Comparison of ENCODE assay signal across 27 cellular contexts in the genomic region with DNA sequence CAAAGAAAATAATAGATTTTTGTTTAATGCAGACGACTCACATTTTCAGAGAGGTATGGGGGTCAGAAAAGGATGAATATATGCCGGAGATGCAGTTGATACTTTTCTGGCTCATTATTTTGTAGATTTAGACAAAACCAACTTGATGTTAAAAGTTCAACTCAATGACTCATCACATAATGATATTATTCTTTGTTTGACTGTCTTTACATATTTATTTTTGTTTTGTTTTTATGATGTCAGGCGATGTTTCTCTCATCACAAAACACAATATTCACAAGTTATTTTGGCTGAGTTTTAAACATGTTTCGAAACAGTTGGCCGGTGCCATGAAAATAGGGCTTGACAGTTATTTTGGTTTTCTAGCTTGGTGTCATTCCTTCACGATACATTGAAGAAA. TPM values are rescaled to one million over a fixed set of nuclear protein-coding genes. Genes with fewer than 3 reads are reported as not detected.
A peak's percentile ranks its signal among the peaks of the same experiment; 100 is the strongest.
DNase-seq lines count a peak whose midpoint lies in the region; ATAC-seq and TF ChIP-seq lines count a peak whose summit lies in the region.
"Had no signal": no experiment of that assay in that cellular context is flagged by ENCODE, and none has a peak within 500 bp of the region (broad histone marks: within the 10 kb centered on the region; RNA-seq: fewer than 3 reads in every experiment).

No MANE protein-coding gene starts in this region.

- peak; percentile 22 for DNase-seq in GM03348 (ENCODE audit: low spot score)
- peak; percentile 1 for DNase-seq in astrocyte of the cerebellum (ENCODE audit: low read depth)
- peak; percentile 59 for DNase-seq in fibroblast of the aortic adventitia (ENCODE audit: low read depth)
- peak; percentile 12 for DNase-seq in smooth muscle cell of the brain vasculature (ENCODE audit: low read depth, low spot score)
- DNase-seq in OCI-M1 (lab: John Stamatoyannopoulos, UW) = no peak
- no peak for DNase-seq in stimulated activated CD4-positive, alpha-beta T cell treated with anti-CD3 and anti-CD28 coated beads, Interleukin-12 subunit alpha, Interleukin-12 subunit beta, amount 100 ng/mL, for 4 hours
- DNase-seq: activated CD4-positive, CD25-positive, alpha-beta regulatory T cell treated with anti-CD3 and anti-CD28 coated beads, Interleukin-2, amount 50 U/mL, for 72 hours; activated CD8-positive, alpha-beta memory T cell treated with anti-CD3 and anti-CD28 coated beads for 24 hours; activated naive CD4-positive, alpha-beta T cell treated with anti-CD3 and anti-CD28 coated beads for 36 hours; activated T-cell treated with anti-CD3 and anti-CD28 coated beads, Interleukin-2, amount 50 U/mL, for 4 hours; AML-193; CD8-positive, alpha-beta memory T cell; DND-41; effector memory CD8-positive, alpha-beta T cell; heart right ventricle; naive thymus-derived CD8-positive, alpha-beta T cell; NCI-H1417 treated with DMSO at 0.1 percent for 48 hours; NCI-H510A treated with DMSO at 0.1 percent for 48 hours; NK-92 treated with Interleukin-12 subunit alpha and Interleukin-12 subunit beta, amount 100 ng/mL, for 24 hours; Peyer's patch; sigmoid colon; SJCRH30; T-helper 1 cell had no signal

- H3K4me3 ChIP-seq in astrocyte of the cerebellum (ENCODE audit: low read depth, low read length) = no peak overlapping the region
- no peak overlapping the region for H3K4me3 ChIP-seq in fibroblast of the aortic adventitia (ENCODE audit: low read depth, low read length)
- H3K4me3 ChIP-seq: heart right ventricle, Peyer's patch, sigmoid colon, SJCRH30, suprapubic skin had no signal

- in situ Hi-C loops in astrocyte of the cerebellum (cut with HindIII; ENCODE audit: low sequenced_read_pairs) = no loop called here

- TF ChIP-seq CTCF in astrocyte of the cerebellum (IDR thresholded peaks at IDR 0.05; ENCODE audit: low read depth, low read length, missing control alignments) = no peak
- TF ChIP-seq CTCF in fibroblast of the aortic adventitia (IDR thresholded peaks at IDR 0.05; ENCODE audit: insufficient read depth, low read length) = no peak

- ATAC-seq in HG03045 (IDR thresholded peaks at IDR 0.05; ENCODE audit: unreplicated experiment) = no peak
- ATAC-seq: activated T-cell treated with anti-CD3 and anti-CD28 coated beads, Interleukin-2, amount 50 U/mL, for 4 hours; effector memory CD8-positive, alpha-beta T cell; heart right ventricle; HepG2; naive thymus-derived CD8-positive, alpha-beta T cell had no signal

RNA-seq across cellular contexts. Expression of a gene that starts 1.3 kb away (rescaled TPM):
- total RNA-seq in fibroblast of the aortic adventitia (ENCODE audit: low replicate concordance) = 0.09 TPM in 1 of 2 replicates, not detected in the other
- total RNA-seq: activated naive CD4-positive, alpha-beta T cell treated with anti-CD3 and anti-CD28 coated beads for 36 hours; activated T-cell treated with anti-CD3 and anti-CD28 coated beads, Interleukin-2, amount 50 U/mL, for 4 hours; CD8-positive, alpha-beta memory T cell; chondrocyte; heart right ventricle; HepG2; naive thymus-derived CD8-positive, alpha-beta T cell; Peyer's patch; sigmoid colon had no signal

RNA-seq across cellular contexts. Expression of a gene that starts 35.7 kb away (rescaled TPM):
- 8.8 and 15.4 TPM in 2 replicates for total RNA-seq in fibroblast of the aortic adventitia (ENCODE audit: low replicate concordance)

Comparison
In these comparisons a context has a peak if more than half of its experiments do, and no peak if none do; other contexts are left out.
1. DNase-seq: peak in GM03348 (single experiment), astrocyte of the cerebellum (single experiment), fibroblast of the aortic adventitia (single experiment) and smooth muscle cell of the brain vasculature (single experiment); none in OCI-M1 (single experiment) and stimulated activated CD4-positive, alpha-beta T cell treated with anti-CD3 and anti-CD28 coated beads, Interleukin-12 subunit alpha, Interleukin-12 subunit beta, amount 100 ng/mL, for 4 hours (single experiment).